In the genomic region with DNA sequence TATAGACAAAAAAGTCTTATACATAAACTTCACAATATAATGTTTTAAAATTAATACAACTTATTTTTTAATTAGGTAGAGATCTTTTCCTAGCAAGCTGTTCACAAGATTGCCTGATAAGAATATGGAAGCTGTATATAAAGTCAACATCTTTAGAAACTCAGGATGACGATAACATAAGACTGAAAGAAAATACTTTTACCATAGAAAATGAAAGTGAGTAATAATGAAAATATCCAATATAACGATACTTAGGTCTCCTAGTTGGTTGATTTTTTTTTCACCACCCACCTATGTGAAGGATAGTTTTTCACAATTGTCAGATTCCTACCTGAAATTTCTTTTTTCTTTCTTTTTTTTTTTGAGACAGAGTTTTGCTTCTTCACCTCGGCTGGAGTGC, we compare ENCODE assay signal across 22 cellular contexts. TPM values are rescaled to one million over a fixed set of nuclear protein-coding genes. Genes with fewer than 3 reads are reported as not detected.
"Had no signal": no experiment of that assay in that cellular context is flagged by ENCODE, and none has a peak within 500 bp of the region (broad histone marks: within the 10 kb centered on the region; RNA-seq: fewer than 3 reads in every experiment).

No MANE protein-coding gene starts in this region.

- DNase-seq: KBM-7; MG63; NCI-H1092; NCI-H1105 treated with DMSO at 0.1 percent for 48 hours; NCI-H1417 treated with DMSO at 0.1 percent for 48 hours; NCI-H146; NCI-H1694 treated with DMSO at 0.1 percent for 48 hours; NCI-H1930; NCI-H2081; NCI-H2107; NCI-H2227 treated with DMSO at 0.1 percent for 48 hours; NCI-H510A; NCI-H524 treated with DMSO at 0.1 percent for 48 hours; NCI-H69; NCI-H774; NK-92 treated with Interleukin-12 subunit alpha and Interleukin-12 subunit beta, amount 100 ng/mL, for 24 hours; PC-3; SHP77; SK-N-SH; SW 1271 had no signal

- ATAC-seq: Panc1, PC-3 had no signal

RNA-seq across cellular contexts. Expression of gene MOCOS, which starts 44.5 kb away (rescaled TPM):
- total RNA-seq: OCI-LY7 had no signal
